ENCODE assay signal across 8 cellular contexts in the genomic region with DNA sequence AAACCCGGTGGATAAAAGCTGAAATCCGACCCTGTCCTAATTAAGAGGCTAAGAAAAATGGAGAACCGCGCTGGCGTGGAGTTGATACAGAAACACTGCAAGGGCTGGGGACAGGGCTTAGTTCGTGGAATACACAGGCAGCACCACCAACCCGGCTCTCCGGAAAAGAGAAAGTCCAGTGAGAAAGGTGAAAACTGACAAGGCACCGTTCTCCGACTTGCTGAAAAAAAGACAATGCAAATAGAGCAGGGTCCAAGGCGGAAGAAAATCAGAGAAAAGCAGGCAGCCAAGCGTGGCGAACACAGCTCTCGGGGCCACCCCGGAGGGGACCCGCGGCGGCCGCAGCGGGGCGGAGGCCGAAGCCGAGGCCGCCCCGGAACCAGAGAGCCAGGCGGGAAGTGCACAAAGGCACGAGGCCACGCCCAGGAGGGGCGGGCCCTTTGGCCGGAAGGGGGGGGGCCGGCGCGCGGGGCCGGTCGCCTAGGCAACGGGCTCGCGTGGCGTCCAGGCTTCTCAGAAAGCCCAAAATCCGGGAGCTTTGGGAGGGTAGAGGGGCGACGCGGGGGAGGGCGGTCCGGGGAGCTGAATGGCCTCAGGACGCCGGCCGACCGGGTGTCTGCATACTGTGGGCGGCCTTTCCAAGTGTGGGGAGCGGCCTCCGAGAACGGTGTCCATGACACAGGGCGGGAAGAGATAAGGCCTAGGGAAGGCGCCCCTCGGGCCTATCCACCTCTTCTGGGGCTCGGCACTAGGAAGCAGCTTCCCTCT. TPM values are rescaled to one million over a fixed set of nuclear protein-coding genes. Genes with fewer than 3 reads are reported as not detected.
DNase-seq lines count a peak whose midpoint lies in the region; ATAC-seq lines count a peak whose summit lies in the region.

No MANE protein-coding gene starts in this region.

- DNase-seq in CD4-positive, alpha-beta memory T cell, result peak in 3 of 5 donors; percentile 85 to 90 (median 88)
- DNase-seq in NCI-H82 (lab: John Stamatoyannopoulos, UW) (peak; percentile 96), medulla oblongata (ENCODE audit: extremely low spot score) (peak; percentile 94)
- DNase-seq in activated CD8-positive, alpha-beta memory T cell treated with anti-CD3 and anti-CD28 coated beads for 4 hours (ENCODE audit: low read depth in 2 of 2), result peak; percentile 73 to 80
- peak; percentile 82 for DNase-seq in effector CD8-positive, alpha-beta T cell (lab: John Stamatoyannopoulos, UW)
- DNase-seq in stimulated activated CD8-positive, alpha-beta memory T cell treated with anti-CD3 and anti-CD28 coated beads, Interleukin-12 subunit alpha, Interleukin-12 subunit beta, amount 100 ng/mL, for 1 hour (ENCODE audit: low read depth), result peak; percentile 76

- ATAC-seq in GM19452 (IDR thresholded peaks at IDR 0.05; ENCODE audit: unreplicated experiment) (peak; percentile 31), HG03571 (IDR thresholded peaks at IDR 0.05; ENCODE audit: unreplicated experiment) (peak; percentile 26)

- peaks cover 0 to 9% (median 0%) of the 10 kb centered on the region in 8 donors for H3K9me3 Mint-ChIP-seq in CD4-positive, alpha-beta memory T cell

- peak overlapping the region; percentile 94 to 98 for H3K4me3 ChIP-seq in CD4-positive, alpha-beta memory T cell (ENCODE audit: low read length in 2 of 2)

- peak overlapping the region; percentile 88 to 100 (median 96) for H3K4me3 Mint-ChIP-seq in CD4-positive, alpha-beta memory T cell

- no peaks in the 10 kb centered on the region for H3K27me3 ChIP-seq in CD4-positive, alpha-beta memory T cell (ENCODE audit: insufficient read depth, low read length)

- POLR2A ChIA-PET in CD4-positive, alpha-beta memory T cell (lab: Charles Lee; ENCODE audit: partially characterized antibody), result interaction anchor here (0.7 to 2.2 kb wide), 19 partner anchors 9 to 1875 kb away, joined by 3 to 26 read pairs (median 3); a partner anchor contains a TSS

- H3K27ac Mint-ChIP-seq in CD4-positive, alpha-beta memory T cell, result peak overlapping the region; percentile 84 to 99 (median 98)

- peak overlapping the region; percentile 92 for H3K27ac ChIP-seq in CD4-positive, alpha-beta memory T cell (ENCODE audit: low read depth, low read length)

- H3K27me3 Mint-ChIP-seq in CD4-positive, alpha-beta memory T cell, result peaks cover 0 to 2% of the 10 kb centered on the region in 2 donors

- peaks cover 22% of the 10 kb centered on the region for H3K4me1 ChIP-seq in CD4-positive, alpha-beta memory T cell (ENCODE audit: insufficient read depth, low read length)

- H3K36me3 Mint-ChIP-seq in CD4-positive, alpha-beta memory T cell, result peaks cover 0 to 28% of the 10 kb centered on the region in 2 donors

- intact Hi-C loops in CD4-positive, alpha-beta memory T cell (cut with micrococcal nuclease), result no loop called here

- CTCF ChIA-PET in CD4-positive, alpha-beta memory T cell (lab: Charles Lee; ENCODE audit: partially characterized antibody), result interaction anchor here (0.6 to 0.8 kb wide), 2 partner anchors 9 to 31 kb away, joined by 3 read pairs; no protein-coding TSS in a partner anchor

- H3K9me3 ChIP-seq in CD4-positive, alpha-beta memory T cell (ENCODE audit: control insufficient read depth in 1 of 2, low read length in 2 of 2), result no peaks in the 10 kb centered on the region

- no peaks in the 10 kb centered on the region for H3K36me3 ChIP-seq in CD4-positive, alpha-beta memory T cell (ENCODE audit: insufficient read depth, low read length)

- peaks cover 13 to 41% (median 18%) of the 10 kb centered on the region in 4 donors for H3K4me1 Mint-ChIP-seq in CD4-positive, alpha-beta memory T cell

RNA-seq across cellular contexts. Expression of a gene that starts 1.2 kb away (rescaled TPM):
- total RNA-seq in CD4-positive, alpha-beta memory T cell, result 10 to 100 TPM; 27.4 to 29.4 TPM
- 10 to 100 TPM in 1 of 2 donors, 1 to 10 TPM in 1; 9.1 to 16.7 TPM for polyA plus RNA-seq in CD4-positive, alpha-beta memory T cell

RNA-seq across cellular contexts. Expression of a gene that starts 6.3 kb away (rescaled TPM):
- 100 to 1,000 TPM in 1 of 2 experiments, 10 to 100 TPM in 1; 99.9 to 102 TPM for total RNA-seq in CD4-positive, alpha-beta memory T cell
- 10 to 100 TPM; 36.0 to 59.3 TPM for polyA plus RNA-seq in CD4-positive, alpha-beta memory T cell

Comparison
In these comparisons a context has a peak if more than half of its experiments do, and no peak if none do; other contexts are left out.
1. Peak in every context shown above with its lines: DNase-seq, ATAC-seq, H3K4me3 ChIP-seq and H3K27ac ChIP-seq.